Comparison of ENCODE assay signal across 11 cellular contexts in genomic region chr13:93244141-93244917, GRCh38. TPM values are rescaled to one million over a fixed set of nuclear protein-coding genes. Genes with fewer than 3 reads are reported as not detected.
DNase-seq lines count a peak whose midpoint lies in the region; ATAC-seq, FAIRE-seq and TF ChIP-seq lines count a peak whose summit lies in the region.
"Had no signal": no experiment of that assay in that cellular context is flagged by ENCODE, and none has a peak within 500 bp of the region (broad histone marks: within the 10 kb centered on the region; RNA-seq: fewer than 3 reads in every experiment).

No MANE protein-coding gene starts in this region.

- H3K4me3 ChIP-seq in breast epithelium (peak overlapping the region; percentile 33 to 57 (median 41)), lower lobe of right lung (peak overlapping the region; percentile 38), uterus (peak overlapping the region; percentile 10 to 20)

- intact Hi-C loops in breast epithelium (cut with DNase I; ENCODE audit: low total_unique reads) (no loop called here), lower lobe of right lung (cut with DNase I) (no loop called here), uterus (cut with DNase I; ENCODE audit: low total_unique reads) (no loop called here)

- FAIRE-seq in urothelium cell line (lab: Jason Lieb, UNC), result no peak
- FAIRE-seq: bronchial epithelial cell had no signal

- H3K27me3 ChIP-seq in breast epithelium (no peaks in the 10 kb centered on the region), lower lobe of right lung (ENCODE audit: low read depth) (no peaks in the 10 kb centered on the region), uterus (no peaks in the 10 kb centered on the region)

- peak; percentile 46 for DNase-seq in SKM-1 treated with dmso at 0.1 percent for 144 hours (lab: John Stamatoyannopoulos, UW; ENCODE audit: unreplicated experiment)
- DNase-seq in SKM-1 (lab: John Stamatoyannopoulos, UW; ENCODE audit: unreplicated experiment), result no peak
- no peak for DNase-seq in breast epithelium (ENCODE audit: low spot score in 2 of 2)
- DNase-seq in lower lobe of right lung, result no peak
- DNase-seq in uterus, result no peak
- no peak for DNase-seq in urothelium cell line (ENCODE audit: low spot score)

- H3K27ac ChIP-seq in breast epithelium, result no peak overlapping the region
- peak overlapping the region; percentile 7 for H3K27ac ChIP-seq in lower lobe of right lung
- peak overlapping the region in 1 of 2 donors; percentile 32 for H3K27ac ChIP-seq in uterus
- H3K27ac ChIP-seq: C4-2B had no signal

- H3K36me3 ChIP-seq in breast epithelium (no peaks in the 10 kb centered on the region), lower lobe of right lung (no peaks in the 10 kb centered on the region), uterus (no peaks in the 10 kb centered on the region)

- ATAC-seq in lower lobe of right lung (peak in 1 of 2 donors; percentile 47), HG02884 (IDR thresholded peaks at IDR 0.05; ENCODE audit: unreplicated experiment) (no peak), HG02623 (IDR thresholded peaks at IDR 0.05; ENCODE audit: unreplicated experiment) (no peak)
- ATAC-seq: HCT116 had no signal

- H3K4me1 ChIP-seq in breast epithelium, result no peaks in the 10 kb centered on the region
- H3K4me1 ChIP-seq in lower lobe of right lung, result no peaks in the 10 kb centered on the region
- no peaks in the 10 kb centered on the region for H3K4me1 ChIP-seq in uterus

- TF ChIP-seq POLR2A in breast epithelium (IDR thresholded peaks at IDR 0.05) (no peak), uterus (IDR thresholded peaks at IDR 0.05) (no peak)

- H3K9me3 ChIP-seq in breast epithelium (peaks cover 0 to 11% of the 10 kb centered on the region in 2 donors), lower lobe of right lung (peaks cover 5% of the 10 kb centered on the region), uterus (no peaks in the 10 kb centered on the region)

- TF ChIP-seq CTCF in breast epithelium (IDR thresholded peaks at IDR 0.05) (no peak), lower lobe of right lung (IDR thresholded peaks at IDR 0.05) (no peak), uterus (IDR thresholded peaks at IDR 0.05) (no peak)

RNA-seq across cellular contexts. Expression of gene GPC6, which starts 17.7 kb away (rescaled TPM):
- 10 to 100 TPM in 1 of 3 donors, 1 to 10 TPM in 2; 3.5 to 44.0 (median 4.9) TPM for total RNA-seq in breast epithelium
- total RNA-seq in lower lobe of right lung, result 5.5 TPM
- 10 to 100 TPM in 2 of 4 donors, 1 to 10 TPM in 2; 6.7 to 67.2 (median 11.1) TPM for total RNA-seq in uterus
